ENCODE assay signal across 22 cellular contexts in the genomic region with DNA sequence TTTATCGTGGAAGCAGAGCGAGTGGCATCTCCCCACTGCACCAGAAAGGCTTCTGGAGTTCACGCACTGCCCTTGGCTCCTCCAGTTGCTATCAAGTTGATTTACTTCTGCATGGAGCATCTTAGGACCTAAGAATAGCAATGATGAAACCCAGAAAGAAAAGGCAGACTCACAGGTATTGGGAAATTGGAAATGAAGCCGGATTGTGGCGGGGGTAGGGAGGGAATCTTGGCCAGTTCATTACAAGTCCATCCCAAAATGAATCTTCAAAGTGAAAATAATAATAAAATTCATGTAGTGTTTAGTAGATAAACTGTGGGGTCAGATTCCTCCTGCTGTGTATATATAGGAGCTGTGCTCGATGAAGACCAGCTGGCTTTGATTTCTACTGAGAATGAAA. TPM values are rescaled to one million over a fixed set of nuclear protein-coding genes. Genes with fewer than 3 reads are reported as not detected.
"Had no signal": no experiment of that assay in that cellular context is flagged by ENCODE, and none has a peak within 500 bp of the region (broad histone marks: within the 10 kb centered on the region; RNA-seq: fewer than 3 reads in every experiment).

No MANE protein-coding gene starts in this region.

- H3K27me3 ChIP-seq: tibial nerve had no signal

- H3K36me3 ChIP-seq: tibial nerve had no signal

- FAIRE-seq: astrocyte had no signal

- H3K9me2 ChIP-seq: SK-N-SH had no signal

- DNase-seq: activated CD4-positive, alpha-beta T cell treated with anti-CD3 and anti-CD28 coated beads, Interleukin-2, amount 50 U/mL, for 1 hour; activated naive CD4-positive, alpha-beta T cell treated with Interleukin-2 at 50 U/mL for 16 hours; activated T-cell treated with anti-CD3 and anti-CD28 coated beads for 4 hours; dermis blood vessel endothelial cell; endodermal cell; islet precursor cell; left ventricle myocardium superior; retina; SK-N-SH; stimulated activated CD4-positive, alpha-beta T cell treated with anti-CD3 and anti-CD28 coated beads, Interleukin-15, amount 100 ng/mL, for 24 hours; stimulated activated CD4-positive, alpha-beta T cell treated with anti-CD3 and anti-CD28 coated beads, Interleukin-4, amount 100 ng/mL, for 1 hour; stimulated activated naive CD4-positive, alpha-beta T cell treated with Interleukin-2 at 50 U/mL for 16 hours; substantia nigra; T-cell; T1000 had no signal

- H3K4me1 ChIP-seq: parathyroid adenoma had no signal

- H3K9me3 ChIP-seq: SK-N-SH, tibial nerve had no signal

- H2AFZ ChIP-seq: parathyroid adenoma had no signal

- H3K79me2 ChIP-seq: parathyroid adenoma had no signal

- H3K27ac ChIP-seq: parathyroid adenoma had no signal

- H3K4me2 ChIP-seq: SK-N-SH had no signal

- H3K4me3 ChIP-seq: skin epidermis, tibial nerve had no signal

- ATAC-seq: activated CD4-positive, CD25-positive, alpha-beta regulatory T cell treated with anti-CD3 and anti-CD28 coated beads, Interleukin-2, amount 50 U/mL, for 24 hours; activated T-helper 17 cell treated with anti-CD3 and anti-CD28 coated beads, Interleukin-2, amount 50 U/mL, for 72 hours; left ventricle myocardium superior; T-cell had no signal

RNA-seq across cellular contexts. Expression of gene TEKT3, which starts 33.7 kb away (rescaled TPM):
- total RNA-seq: astrocyte, bronchial epithelial cell, dermis blood vessel endothelial cell had no signal

RNA-seq across cellular contexts. Expression of gene PMP22, which starts 42.6 kb away (rescaled TPM):
- total RNA-seq: activated T-helper 17 cell treated with anti-CD3 and anti-CD28 coated beads, Interleukin-2, amount 50 U/mL, for 72 hours had no signal
